13 cellular contexts compared by ENCODE assay signal in genomic region chr1:183267646-183268431, GRCh38.
DNase-seq lines count a peak whose midpoint lies in the region; ATAC-seq and TF ChIP-seq lines count a peak whose summit lies in the region.
"Had no signal": no experiment of that assay in that cellular context is flagged by ENCODE, and none has a peak within 500 bp of the region (broad histone marks: within the 10 kb centered on the region; RNA-seq: fewer than 3 reads in every experiment).

No MANE protein-coding gene starts in this region.

- CTCF ChIA-PET in Calu3 (lab: Charles Lee), result interaction anchor here (1.3 kb wide), 1 partner anchor 19 kb away, joined by 3 read pairs; no protein-coding TSS in a partner anchor

- H3K4me3 ChIP-seq in breast epithelium (no peak overlapping the region), thymus (ENCODE audit: low read length) (no peak overlapping the region)
- H3K4me3 ChIP-seq: SJCRH30 had no signal

- H3K4me1 ChIP-seq in breast epithelium, result no peaks in the 10 kb centered on the region
- H3K4me1 ChIP-seq in thymus (ENCODE audit: control insufficient read depth, insufficient read depth, low read length), result no peaks in the 10 kb centered on the region

- H3K27me3 Mint-ChIP-seq in Calu3 (ENCODE audit: unreplicated experiment), result no peaks in the 10 kb centered on the region

- TF ChIP-seq CTCF in breast epithelium (IDR thresholded peaks at IDR 0.05), result no peak
- no peak for TF ChIP-seq CTCF in Calu3 (IDR thresholded peaks at IDR 0.05; ENCODE audit: unreplicated experiment)

- TF ChIP-seq POLR2A in breast epithelium (IDR thresholded peaks at IDR 0.05), result no peak

- H3K27ac Mint-ChIP-seq in Calu3 (ENCODE audit: unreplicated experiment), result no peak overlapping the region
- H3K27ac Mint-ChIP-seq: activated CD4-positive, alpha-beta memory T cell treated with anti-CD3 and anti-CD28 coated beads for 36 hours; activated naive CD8-positive, alpha-beta T cell treated with anti-CD3 and anti-CD28 coated beads, Interleukin-2, amount 10 ng/mL, durations not matched to agents 7 days and 5 days had no signal

- H3K27me3 ChIP-seq in breast epithelium (no peaks in the 10 kb centered on the region), thymus (ENCODE audit: control insufficient read depth, insufficient read depth) (no peaks in the 10 kb centered on the region)
- H3K27me3 ChIP-seq: SJCRH30 had no signal

- no peak for ATAC-seq in GM21367 (IDR thresholded peaks at IDR 0.05; ENCODE audit: unreplicated experiment)

- BruUV-seq in Calu3 (replicated peaks; lab: Mats Ljungman, UMichigan), result no TSS peak

- no peaks in the 10 kb centered on the region for H3K36me3 Mint-ChIP-seq in Calu3 (ENCODE audit: insufficient read depth, unreplicated experiment)
- H3K36me3 Mint-ChIP-seq: activated CD4-positive, alpha-beta memory T cell treated with anti-CD3 and anti-CD28 coated beads for 36 hours; activated naive CD8-positive, alpha-beta T cell treated with anti-CD3 and anti-CD28 coated beads, Interleukin-2, amount 10 ng/mL, durations not matched to agents 7 days and 5 days had no signal

- H3K9me3 ChIP-seq in breast epithelium (no peaks in the 10 kb centered on the region), thymus (ENCODE audit: control insufficient read depth) (no peaks in the 10 kb centered on the region)
- H3K9me3 ChIP-seq: SJCRH30 had no signal

- H3K27ac ChIP-seq in breast epithelium (peak overlapping the region; percentile 59 to 83), thymus (ENCODE audit: low read depth) (peak overlapping the region; percentile 25)
- H3K27ac ChIP-seq: SJCRH30 had no signal

- H3K4me1 Mint-ChIP-seq in Calu3 (ENCODE audit: low read depth, unreplicated experiment), result peaks cover 21% of the 10 kb centered on the region
- H3K4me1 Mint-ChIP-seq: activated naive CD8-positive, alpha-beta T cell treated with anti-CD3 and anti-CD28 coated beads, Interleukin-2, amount 10 ng/mL, durations not matched to agents 7 days and 5 days had no signal

- H3K36me3 ChIP-seq in breast epithelium (no peaks in the 10 kb centered on the region), thymus (ENCODE audit: control insufficient read depth, insufficient read depth) (no peaks in the 10 kb centered on the region)
- H3K36me3 ChIP-seq: SJCRH30 had no signal

- H3K4me3 Mint-ChIP-seq in Calu3 (ENCODE audit: low read depth, unreplicated experiment), result no peak overlapping the region
- H3K4me3 Mint-ChIP-seq: activated CD4-positive, alpha-beta memory T cell treated with anti-CD3 and anti-CD28 coated beads for 36 hours; activated naive CD8-positive, alpha-beta T cell treated with anti-CD3 and anti-CD28 coated beads, Interleukin-2, amount 10 ng/mL, durations not matched to agents 7 days and 5 days had no signal

- DNase-seq in LHCN-M2 (ENCODE audit: low read depth), result peak; percentile 86
- DNase-seq in breast epithelium (ENCODE audit: low spot score in 2 of 2), result peak in 1 of 2 donors; percentile 52
- peak; percentile 94 for DNase-seq in iris pigment epithelial cell (ENCODE audit: low read depth)
- DNase-seq in HPDE6-E6E7 (ENCODE audit: extremely low spot score), result no peak
- DNase-seq in NCI-H1436 (lab: John Stamatoyannopoulos, UW), result no peak
- no peak for DNase-seq in Calu3
- DNase-seq: activated CD4-positive, alpha-beta memory T cell treated with anti-CD3 and anti-CD28 coated beads for 36 hours; activated naive CD8-positive, alpha-beta T cell treated with anti-CD3 and anti-CD28 coated beads, Interleukin-2, amount 10 ng/mL, durations not matched to agents 7 days and 5 days; foreskin melanocyte; SJCRH30; stimulated activated CD4-positive, alpha-beta T cell treated with anti-CD3 and anti-CD28 coated beads, Interleukin-2, amount 100 ng/mL, for 24 hours had no signal

- H3K9me3 Mint-ChIP-seq in Calu3 (ENCODE audit: low read depth, unreplicated experiment), result no peaks in the 10 kb centered on the region
- H3K9me3 Mint-ChIP-seq: activated CD4-positive, alpha-beta memory T cell treated with anti-CD3 and anti-CD28 coated beads for 36 hours; activated naive CD8-positive, alpha-beta T cell treated with anti-CD3 and anti-CD28 coated beads, Interleukin-2, amount 10 ng/mL, durations not matched to agents 7 days and 5 days had no signal

- intact Hi-C loops in breast epithelium (cut with DNase I; ENCODE audit: low total_unique reads), result no loop called here
- intact Hi-C loops in Calu3 (cut with micrococcal nuclease; ENCODE audit: unreplicated experiment), result no loop called here

- 80% methylated on average over 7 of the region's 7 CpGs for WGBS in thymus

Comparison
In these comparisons a context has a peak if more than half of its experiments do, and no peak if none do; other contexts are left out.
1. DNase-seq: peak in LHCN-M2 (single experiment) and iris pigment epithelial cell (single experiment); none in HPDE6-E6E7 (single experiment), NCI-H1436 (single experiment) and Calu3 (single experiment).